1 cellular context compared by ENCODE assay signal in genomic region chr17:44323359-44324091, GRCh38.
TF ChIP-seq lines count a peak whose summit lies in the region.

No MANE protein-coding gene starts in this region.

TF ChIP-seq in H1, 55 proteins besides CTCF, POLR2A, EP300 and RAD21:
- TF ChIP-seq YY1 (IDR thresholded peaks at IDR 0.05; ENCODE audit: low read depth, low read length) (0 out of 2 replicates have a peak, but pooled peaks have one; percentile 37), MAX (IDR thresholded peaks at IDR 0.05) (no peak), KDM4A (IDR thresholded peaks at IDR 0.05; ENCODE audit: low read depth, low read length, severe bottlenecking) (peak; percentile 5), MAFK (IDR thresholded peaks at IDR 0.05; ENCODE audit: low read depth, low read length) (no peak), ZNF274 (IDR thresholded peaks at IDR 0.05; ENCODE audit: borderline replicate concordance, extremely low read depth, low read length) (no peak), GABPA (IDR thresholded peaks at IDR 0.05; ENCODE audit: borderline replicate concordance, insufficient read depth, low read length) (no peak)
